11 cellular contexts compared by ENCODE assay signal in the genomic region with DNA sequence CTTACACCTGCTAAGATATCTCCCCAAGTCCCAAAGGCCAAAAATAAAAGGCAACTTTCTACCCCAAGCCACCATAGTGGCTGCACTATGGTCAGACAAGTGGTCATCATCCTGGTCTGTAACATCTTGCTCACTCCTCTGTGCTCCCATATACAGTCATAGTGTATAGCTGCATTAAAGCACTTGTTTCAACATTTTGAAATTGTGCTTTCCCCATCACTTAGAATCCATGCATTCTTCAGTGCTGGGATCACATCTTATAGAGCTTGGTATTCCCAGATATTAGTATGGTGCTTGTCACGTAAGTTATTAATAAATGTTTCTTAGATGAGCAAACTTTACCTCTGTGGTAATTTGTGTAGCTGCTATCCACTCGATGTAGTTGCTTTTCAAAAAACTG. TPM values are rescaled to one million over a fixed set of nuclear protein-coding genes. Genes with fewer than 3 reads are reported as not detected.
DNase-seq lines count a peak whose midpoint lies in the region; ATAC-seq, FAIRE-seq and TF ChIP-seq lines count a peak whose summit lies in the region.
"Had no signal": no experiment of that assay in that cellular context is flagged by ENCODE, and none has a peak within 500 bp of the region (broad histone marks: within the 10 kb centered on the region; RNA-seq: fewer than 3 reads in every experiment).

No MANE protein-coding gene starts in this region.

- no CpG with 5 or more reads among the region's 2 CpGs for WGBS in mesenchymal stem cell

- H2AFZ ChIP-seq in mesenchymal stem cell (ENCODE audit: low read depth, low read length): no peak overlapping the region

- FAIRE-seq in HTR-8/SVneo (lab: Jason Lieb, UNC): peak; percentile 85
- FAIRE-seq: small intestine had no signal

- H3K4me3 ChIP-seq in CD8-positive, alpha-beta T cell (ENCODE audit: low read depth, low read length): no peak overlapping the region
- no peak overlapping the region for H3K4me3 ChIP-seq in astrocyte of the spinal cord (ENCODE audit: low read depth, low read length)
- no peak overlapping the region for H3K4me3 ChIP-seq in mesenchymal stem cell (ENCODE audit: insufficient read depth in 1 of 2, low read depth in 1 of 2, low read length in 2 of 2)
- H3K4me3 ChIP-seq: esophagus squamous epithelium had no signal

- in situ Hi-C loops in astrocyte of the spinal cord (cut with HindIII; ENCODE audit: low sequenced_read_pairs): no loop called here

- no peak overlapping the region for H3K23ac ChIP-seq in mesenchymal stem cell (ENCODE audit: low read length in 2 of 2)

- H3K27ac ChIP-seq in CD8-positive, alpha-beta T cell (ENCODE audit: low read depth, low read length): no peak overlapping the region
- peak overlapping the region; percentile 98 for H3K27ac ChIP-seq in mesenchymal stem cell (ENCODE audit: low read length, poor library complexity, severe bottlenecking)
- H3K27ac ChIP-seq: esophagus squamous epithelium had no signal

- no peaks in the 10 kb centered on the region for H3K27me3 Mint-ChIP-seq in CD8-positive, alpha-beta T cell (ENCODE audit: low read depth)

- H3K4me1 Mint-ChIP-seq in CD8-positive, alpha-beta T cell (ENCODE audit: low read depth): peaks cover 33% of the 10 kb centered on the region

- H4K91ac ChIP-seq in mesenchymal stem cell (ENCODE audit: low read length): peak overlapping the region; percentile 88

- no peak for TF ChIP-seq CTCF in CD8-positive, alpha-beta T cell (IDR thresholded peaks at IDR 0.05)
- TF ChIP-seq CTCF in astrocyte of the spinal cord (IDR thresholded peaks at IDR 0.05; ENCODE audit: low read depth, low read length): no peak

- no peak overlapping the region for H2BK15ac ChIP-seq in mesenchymal stem cell (ENCODE audit: low read depth, poor library complexity, severe bottlenecking)

- peak overlapping the region; percentile 99 for H2AK5ac ChIP-seq in mesenchymal stem cell (ENCODE audit: low read length, severe bottlenecking)

- peaks cover 27% of the 10 kb centered on the region for H3K4me1 ChIP-seq in CD8-positive, alpha-beta T cell (ENCODE audit: insufficient read depth, low read length)
- H3K4me1 ChIP-seq in mesenchymal stem cell (ENCODE audit: control insufficient read depth, insufficient read depth, low read depth, low read length): peaks cover 4% of the 10 kb centered on the region
- H3K4me1 ChIP-seq: esophagus squamous epithelium had no signal

- no peak overlapping the region for H3K9ac ChIP-seq in mesenchymal stem cell (ENCODE audit: low read length)

- peak overlapping the region; percentile 35 for H3K4me3 Mint-ChIP-seq in CD8-positive, alpha-beta T cell

- POLR2A ChIA-PET in CD8-positive, alpha-beta T cell (lab: Charles Lee): interaction anchor here (0.6 kb wide), 1 partner anchor 99 kb away, joined by 3 read pairs; no protein-coding TSS in a partner anchor

- no peak overlapping the region for H2BK120ac ChIP-seq in mesenchymal stem cell (ENCODE audit: low read depth, low read length)

- peak overlapping the region in 1 of 2 experiments; percentile 53 for H3K4ac ChIP-seq in mesenchymal stem cell (ENCODE audit: low read depth in 1 of 2, low read length in 2 of 2)

- peak overlapping the region; percentile 80 for H2BK5ac ChIP-seq in mesenchymal stem cell (ENCODE audit: low read depth, low read length, poor library complexity, severe bottlenecking)

- ATAC-seq in CD8-positive, alpha-beta T cell: no peak
- ATAC-seq in GM18861 (IDR thresholded peaks at IDR 0.05; ENCODE audit: unreplicated experiment) (no peak), left colon (no peak)

- no peaks in the 10 kb centered on the region for H3K9me3 ChIP-seq in CD8-positive, alpha-beta T cell (ENCODE audit: low read length)
- H3K9me3 ChIP-seq in mesenchymal stem cell (ENCODE audit: control insufficient read depth, low read length): peaks cover 11% of the 10 kb centered on the region
- H3K9me3 ChIP-seq: esophagus squamous epithelium had no signal

- peak overlapping the region; percentile 79 to 82 for H2BK12ac ChIP-seq in mesenchymal stem cell (ENCODE audit: low read length in 2 of 2)

- H3K18ac ChIP-seq in mesenchymal stem cell (ENCODE audit: low read depth in 1 of 2, low read length in 2 of 2): peak overlapping the region; percentile 28 to 85

- H3K27me3 ChIP-seq in CD8-positive, alpha-beta T cell (ENCODE audit: insufficient read depth, low read length): no peaks in the 10 kb centered on the region
- no peaks in the 10 kb centered on the region for H3K27me3 ChIP-seq in mesenchymal stem cell (ENCODE audit: control insufficient read depth in 1 of 2, insufficient read depth in 1 of 2, low read length in 2 of 2)

- DNase-seq in CD8-positive, alpha-beta T cell: no peak
- DNase-seq in HTR-8/SVneo (ENCODE audit: insufficient read length, low spot score) (peak; percentile 32), astrocyte of the spinal cord (ENCODE audit: low read depth, low spot score) (peak; percentile 57), mesenchymal stem cell (peak; percentile 86), anterior cingulate cortex (lab: John Stamatoyannopoulos, UW) (no peak), left colon (no peak), SHP77 (lab: John Stamatoyannopoulos, UW) (no peak)
- DNase-seq: esophagus squamous epithelium, NCI-H2029 had no signal

- no peaks in the 10 kb centered on the region for H3K79me1 ChIP-seq in mesenchymal stem cell (replicated peaks; ENCODE audit: low read length, poor library complexity, severe bottlenecking)

- H4K8ac ChIP-seq in mesenchymal stem cell (ENCODE audit: low read length): peak overlapping the region; percentile 82

- peaks cover 6% of the 10 kb centered on the region for H3K9me3 Mint-ChIP-seq in CD8-positive, alpha-beta T cell

- peak overlapping the region; percentile 30 for H3K4me2 ChIP-seq in mesenchymal stem cell (ENCODE audit: low read length, poor library complexity, severe bottlenecking)

- no peaks in the 10 kb centered on the region for H3K36me3 ChIP-seq in CD8-positive, alpha-beta T cell (ENCODE audit: insufficient read depth, low read length)
- no peaks in the 10 kb centered on the region for H3K36me3 ChIP-seq in mesenchymal stem cell (ENCODE audit: control insufficient read depth in 1 of 2, insufficient read depth in 2 of 2, low read depth in 1 of 2, low read length in 2 of 2)
- H3K36me3 ChIP-seq: esophagus squamous epithelium had no signal

- CTCF ChIA-PET in CD8-positive, alpha-beta T cell (lab: Charles Lee): interaction anchor here (2.1 kb wide), 1 partner anchor 121 kb away, joined by 5 read pairs; no protein-coding TSS in a partner anchor

- intact Hi-C loops in CD8-positive, alpha-beta T cell (cut with DNase I, micrococcal nuclease): no loop called here
- intact Hi-C loops in left colon (cut with DNase I, micrococcal nuclease): no loop called here

- H3K14ac ChIP-seq in mesenchymal stem cell (ENCODE audit: low read length in 2 of 2): no peak overlapping the region

- H3K27ac Mint-ChIP-seq in CD8-positive, alpha-beta T cell: peak overlapping the region; percentile 71

- H3K36me3 Mint-ChIP-seq in CD8-positive, alpha-beta T cell: no peaks in the 10 kb centered on the region

RNA-seq across cellular contexts. Expression of a gene that starts 40.4 kb away (rescaled TPM):
- total RNA-seq in CD8-positive, alpha-beta T cell: 10 to 100 TPM; 27.4 to 28.1 TPM
- 117 TPM for polyA plus RNA-seq in mesenchymal stem cell (2013, experiment 1 of 2)
- polyA plus RNA-seq in mesenchymal stem cell (2013, experiment 2 of 2): 117 TPM
- total RNA-seq in left colon: 10 to 100 TPM; 19.5 to 46.7 TPM

Comparison
In these comparisons a context has a peak if more than half of its experiments do, and no peak if none do; other contexts are left out.
1. DNase-seq: peak in HTR-8/SVneo (single experiment), astrocyte of the spinal cord (single experiment) and mesenchymal stem cell (single experiment); none in CD8-positive, alpha-beta T cell (0 of 7), anterior cingulate cortex (0 of 58), left colon (0 of 2) and SHP77 (0 of 2).